In genomic region chr10:98249134-98249533, GRCh38 we compare ENCODE assay signal across 26 cellular contexts. TPM values are rescaled to one million over a fixed set of nuclear protein-coding genes. Genes with fewer than 3 reads are reported as not detected.
"Had no signal": no experiment of that assay in that cellular context is flagged by ENCODE, and none has a peak within 500 bp of the region (broad histone marks: within the 10 kb centered on the region; RNA-seq: fewer than 3 reads in every experiment).

No MANE protein-coding gene starts in this region.

- H3K4me3 Mint-ChIP-seq: activated naive CD8-positive, alpha-beta T cell treated with anti-CD3 and anti-CD28 coated beads, Interleukin-2, amount 50 U/mL, for 24 hours; activated T-cell treated with anti-CD3 and anti-CD28 coated beads, Interleukin-2, amount 50 U/mL, for 4 hours had no signal

- H3K4me1 Mint-ChIP-seq: activated naive CD8-positive, alpha-beta T cell treated with anti-CD3 and anti-CD28 coated beads, Interleukin-2, amount 50 U/mL, for 24 hours had no signal

- H3K27me3 ChIP-seq: ascending aorta, body of pancreas, SJSA1 had no signal

- H3K27me3 Mint-ChIP-seq: activated naive CD8-positive, alpha-beta T cell treated with anti-CD3 and anti-CD28 coated beads, Interleukin-2, amount 50 U/mL, for 24 hours had no signal

- H3K27ac Mint-ChIP-seq: activated naive CD8-positive, alpha-beta T cell treated with anti-CD3 and anti-CD28 coated beads, Interleukin-2, amount 50 U/mL, for 24 hours had no signal

- H3K9me3 Mint-ChIP-seq: activated naive CD4-positive, alpha-beta T cell treated with anti-CD3 and anti-CD28 coated beads, Interleukin-2, amount 50 U/mL, for 72 hours; activated naive CD8-positive, alpha-beta T cell treated with anti-CD3 and anti-CD28 coated beads, Interleukin-2, amount 50 U/mL, for 24 hours; activated T-cell treated with anti-CD3 and anti-CD28 coated beads, Interleukin-2, amount 50 U/mL, for 4 hours had no signal

- H3K27ac ChIP-seq: ascending aorta, body of pancreas, SJSA1 had no signal

- ATAC-seq: activated naive CD4-positive, alpha-beta T cell treated with anti-CD3 and anti-CD28 coated beads, Interleukin-2, amount 50 U/mL, for 72 hours; activated naive CD8-positive, alpha-beta T cell treated with anti-CD3 and anti-CD28 coated beads, Interleukin-2, amount 50 U/mL, for 24 hours; activated T-cell treated with anti-CD3 and anti-CD28 coated beads, Interleukin-2, amount 50 U/mL, for 4 hours; body of pancreas; PC-3; SK-N-SH treated with all-trans-retinoic acid at 6 μM for 48 hours had no signal

- H3K4me3 ChIP-seq: ascending aorta, body of pancreas, SJSA1 had no signal

- DNase-seq: activated CD4-positive, alpha-beta T cell treated with anti-CD3 and anti-CD28 coated beads for 48 hours; activated CD4-positive, alpha-beta T cell treated with anti-CD3 and anti-CD28 coated beads, Interleukin-2, amount 50 U/mL, for 4 hours; activated CD4-positive, CD25-positive, alpha-beta regulatory T cell treated with anti-CD3 and anti-CD28 coated beads, Interleukin-2, amount 50 U/mL, for 72 hours; activated CD8-positive, alpha-beta memory T cell treated with anti-CD3 and anti-CD28 coated beads for 24 hours; activated effector memory CD4-positive, alpha-beta T cell treated with anti-CD3 and anti-CD28 coated beads, Interleukin-2, amount 50 U/mL, for 16 hours; activated naive CD4-positive, alpha-beta T cell treated with Interleukin-2 at 50 U/mL for 16 hours; activated naive CD8-positive, alpha-beta T cell treated with anti-CD3 and anti-CD28 coated beads, Interleukin-2, amount 50 U/mL, for 24 hours; activated T-cell treated with anti-CD3 and anti-CD28 coated beads, Interleukin-2, amount 50 U/mL, for 4 hours; amniotic stem cell; body of pancreas; central memory CD4-positive, alpha-beta T cell; KG1; NCI-H1048; NCI-H1694; NCI-H2029; NCI-H2107; NCI-H345; NCI-H510A; PC-3; SHP77; SW 1271 had no signal

- H3K9me3 ChIP-seq: ascending aorta, body of pancreas, SJSA1 had no signal

- H3K4me1 ChIP-seq: body of pancreas had no signal

RNA-seq across cellular contexts. Expression of gene LOXL4, which starts 18.9 kb away (rescaled TPM):
- total RNA-seq: activated naive CD4-positive, alpha-beta T cell treated with anti-CD3 and anti-CD28 coated beads, Interleukin-2, amount 50 U/mL, for 72 hours; activated T-cell treated with anti-CD3 and anti-CD28 coated beads, Interleukin-2, amount 50 U/mL, for 4 hours; T-helper 1 cell treated with Interleukin-12 subunit alpha and Interleukin-12 subunit beta and Interleukin-4 antibody, amounts not matched to agents 30 ng/mL and 1 ng/mL, for 36 hours had no signal
